ENCODE assay signal across 9 cellular contexts in the genomic region with DNA sequence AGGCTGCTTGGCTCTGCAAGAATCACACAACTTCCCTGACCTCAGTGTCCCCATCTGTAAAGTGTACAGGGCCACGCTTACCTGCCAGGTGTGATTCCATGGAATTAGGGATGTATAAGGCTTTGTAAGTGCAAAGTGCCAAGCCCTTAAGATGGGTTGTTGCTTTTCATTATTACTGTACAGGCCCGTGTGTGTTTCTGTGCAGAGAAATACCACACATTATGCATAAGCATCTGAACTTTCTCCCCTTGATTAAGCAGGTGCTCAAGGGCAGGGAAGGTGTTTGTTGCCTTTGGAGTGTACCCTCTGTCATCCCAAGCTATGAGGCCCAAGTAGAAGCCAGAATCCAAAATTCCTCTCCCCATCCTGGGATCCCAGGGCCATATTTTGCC. TPM values are rescaled to one million over a fixed set of nuclear protein-coding genes. Genes with fewer than 3 reads are reported as not detected.
DNase-seq lines count a peak whose midpoint lies in the region; ATAC-seq, FAIRE-seq and TF ChIP-seq lines count a peak whose summit lies in the region.
"Had no signal": no experiment of that assay in that cellular context is flagged by ENCODE, and none has a peak within 500 bp of the region (broad histone marks: within the 10 kb centered on the region; RNA-seq: fewer than 3 reads in every experiment).

No MANE protein-coding gene starts in this region.

- no peak for FAIRE-seq in D721Med (lab: Jason Lieb, UNC)
- FAIRE-seq: RCC 7860 had no signal

- peaks cover 24% of the 10 kb centered on the region for H3K4me1 Mint-ChIP-seq in activated CD4-positive, alpha-beta T cell treated with anti-CD3 and anti-CD28 coated beads, Interleukin-2, amount 10 ng/mL, durations not matched to agents 7 days and 5 days
- H3K4me1 Mint-ChIP-seq in stimulated activated effector memory CD8-positive, alpha-beta T cell treated with anti-CD3 and anti-CD28 coated beads, Interleukin-12 subunit alpha, Interleukin-12 subunit beta, amount 100 ng/mL, for 72 hours, result peaks cover 7% of the 10 kb centered on the region

- peaks cover 2% of the 10 kb centered on the region for H3K9me3 Mint-ChIP-seq in activated CD4-positive, alpha-beta T cell treated with anti-CD3 and anti-CD28 coated beads, Interleukin-2, amount 10 ng/mL, durations not matched to agents 7 days and 5 days
- no peaks in the 10 kb centered on the region for H3K9me3 Mint-ChIP-seq in stimulated activated effector memory CD8-positive, alpha-beta T cell treated with anti-CD3 and anti-CD28 coated beads, Interleukin-12 subunit alpha, Interleukin-12 subunit beta, amount 100 ng/mL, for 72 hours

- no peak for DNase-seq in activated CD4-positive, alpha-beta T cell treated with anti-CD3 and anti-CD28 coated beads, Interleukin-2, amount 10 ng/mL, durations not matched to agents 7 days and 5 days
- DNase-seq in activated CD4-positive, alpha-beta T cell treated with anti-CD3 and anti-CD28 coated beads for 1 hour, result no peak
- DNase-seq in stimulated activated effector memory CD8-positive, alpha-beta T cell treated with anti-CD3 and anti-CD28 coated beads, Interleukin-12 subunit alpha, Interleukin-12 subunit beta, amount 100 ng/mL, for 72 hours (ENCODE audit: low spot score in 2 of 2), result no peak
- DNase-seq in caudate nucleus (lab: John Stamatoyannopoulos, UW), result no peak
- no peak for DNase-seq in D721Med (ENCODE audit: insufficient read length, low spot score)
- no peak for DNase-seq in GOT3 (lab: John Stamatoyannopoulos, UW)

- H3K4me3 Mint-ChIP-seq in activated CD4-positive, alpha-beta T cell treated with anti-CD3 and anti-CD28 coated beads, Interleukin-2, amount 10 ng/mL, durations not matched to agents 7 days and 5 days, result peak overlapping the region; percentile 20
- H3K4me3 Mint-ChIP-seq in stimulated activated effector memory CD8-positive, alpha-beta T cell treated with anti-CD3 and anti-CD28 coated beads, Interleukin-12 subunit alpha, Interleukin-12 subunit beta, amount 100 ng/mL, for 72 hours, result no peak overlapping the region

- CTCF ChIA-PET in activated CD4-positive, alpha-beta T cell treated with anti-CD3 and anti-CD28 coated beads, Interleukin-2, amount 10 ng/mL, durations not matched to agents 7 days and 5 days (lab: Charles Lee), result no interaction called here

- no peak for TF ChIP-seq CTCF in D721Med (IDR thresholded peaks at IDR 0.05; ENCODE audit: insufficient read depth, missing control alignments)

- H3K27me3 Mint-ChIP-seq in activated CD4-positive, alpha-beta T cell treated with anti-CD3 and anti-CD28 coated beads, Interleukin-2, amount 10 ng/mL, durations not matched to agents 7 days and 5 days, result peaks cover 13% of the 10 kb centered on the region

- POLR2A ChIA-PET in activated CD4-positive, alpha-beta T cell treated with anti-CD3 and anti-CD28 coated beads, Interleukin-2, amount 10 ng/mL, durations not matched to agents 7 days and 5 days (lab: Charles Lee), result no interaction called here

- H3K27ac Mint-ChIP-seq in activated CD4-positive, alpha-beta T cell treated with anti-CD3 and anti-CD28 coated beads, Interleukin-2, amount 10 ng/mL, durations not matched to agents 7 days and 5 days, result peak overlapping the region; percentile 85
- H3K27ac Mint-ChIP-seq in stimulated activated effector memory CD8-positive, alpha-beta T cell treated with anti-CD3 and anti-CD28 coated beads, Interleukin-12 subunit alpha, Interleukin-12 subunit beta, amount 100 ng/mL, for 72 hours, result no peak overlapping the region

- ATAC-seq in HG02571 (IDR thresholded peaks at IDR 0.05; ENCODE audit: unreplicated experiment), result peak; percentile 22
- ATAC-seq in HG03521 (IDR thresholded peaks at IDR 0.05; ENCODE audit: unreplicated experiment), result peak; percentile 28
- peak; percentile 53 for ATAC-seq in stimulated activated effector memory CD8-positive, alpha-beta T cell treated with anti-CD3 and anti-CD28 coated beads, Interleukin-12 subunit alpha, Interleukin-12 subunit beta, amount 100 ng/mL, for 72 hours

- H3K36me3 Mint-ChIP-seq in activated CD4-positive, alpha-beta T cell treated with anti-CD3 and anti-CD28 coated beads, Interleukin-2, amount 10 ng/mL, durations not matched to agents 7 days and 5 days (ENCODE audit: low read depth), result peaks cover 2% of the 10 kb centered on the region
- H3K36me3 Mint-ChIP-seq in stimulated activated effector memory CD8-positive, alpha-beta T cell treated with anti-CD3 and anti-CD28 coated beads, Interleukin-12 subunit alpha, Interleukin-12 subunit beta, amount 100 ng/mL, for 72 hours, result no peaks in the 10 kb centered on the region

- no peak overlapping the region for H3K27ac ChIP-seq in caudate nucleus (ENCODE audit: low read depth, low read length)

RNA-seq across cellular contexts. Expression of a gene that starts 13.6 kb away (rescaled TPM):
- total RNA-seq in activated CD4-positive, alpha-beta T cell treated with anti-CD3 and anti-CD28 coated beads, Interleukin-2, amount 10 ng/mL, durations not matched to agents 7 days and 5 days, result under 1 TPM; 0.25 to 0.27 TPM
